In genomic region chr6:9502991-9503761, GRCh38 we compare ENCODE assay signal across 13 cellular contexts.
DNase-seq lines count a peak whose midpoint lies in the region; ATAC-seq and TF ChIP-seq lines count a peak whose summit lies in the region.
"Had no signal": no experiment of that assay in that cellular context is flagged by ENCODE, and none has a peak within 500 bp of the region (broad histone marks: within the 10 kb centered on the region; RNA-seq: fewer than 3 reads in every experiment).

No MANE protein-coding gene starts in this region.

- H3K4me3 ChIP-seq in SJCRH30 (no peak overlapping the region), skeletal muscle cell (ENCODE audit: low read depth, low read length) (no peak overlapping the region), coronary artery (no peak overlapping the region)
- H3K4me3 ChIP-seq: gastroesophageal sphincter, lower lobe of right lung, tibial nerve had no signal

- H3K36me3 Mint-ChIP-seq in H9 (ENCODE audit: insufficient read depth in 1 of 3, low read depth in 3 of 3): peaks cover 5 to 16% (median 6%) of the 10 kb centered on the region in 3 experiments; a peak in 6 of 7 replicates
- H3K36me3 Mint-ChIP-seq: brain had no signal

- H3K79me2 ChIP-seq in H9 (ENCODE audit: insufficient read depth, low read length): no peaks in the 10 kb centered on the region

- H4K5ac ChIP-seq in H9 (ENCODE audit: insufficient read length, low read depth, low read length): no peak overlapping the region

- no peaks in the 10 kb centered on the region for H3K23me2 ChIP-seq in H9 (ENCODE audit: insufficient read length, low read depth, low read length, poor library complexity, severe bottlenecking)

- no peak overlapping the region for H2BK12ac ChIP-seq in H9 (ENCODE audit: insufficient read length, low read depth, low read length)

- no peak overlapping the region for H2BK20ac ChIP-seq in H9 (ENCODE audit: low read depth, low read length, poor library complexity, severe bottlenecking)

- H3K27me3 Mint-ChIP-seq in H9 (ENCODE audit: low read depth): no peaks in the 10 kb centered on the region; the same call in 1 of the 2 replicates

- no peak overlapping the region for H3K9ac ChIP-seq in H9 (ENCODE audit: extremely low read depth, insufficient read length, low read length)

- H2BK120ac ChIP-seq in H9 (ENCODE audit: low read depth, low read length, poor library complexity, severe bottlenecking): no peak overlapping the region

- H4K91ac ChIP-seq in H9 (ENCODE audit: insufficient read length, low read depth, low read length): no peak overlapping the region

- H3K27ac Mint-ChIP-seq in H9: peak overlapping the region in 2 of 3 experiments; percentile 21 to 77; a peak in 5 of 7 replicates
- H3K27ac Mint-ChIP-seq: T-helper 2 cell treated with Interferon-gamma antibody and Interleukin-4, amounts not matched to agents 5 μg/mL and 100 μg/mL, for 36 hours had no signal

- H2AFZ ChIP-seq in H9 (ENCODE audit: low read length): no peak overlapping the region

- no peak overlapping the region for H2BK5ac ChIP-seq in H9 (ENCODE audit: insufficient read length, low read length)

- H3K4me1 ChIP-seq in H9 (ENCODE audit: insufficient read depth, low read length) (no peaks in the 10 kb centered on the region), SJCRH30 (peaks cover 10% of the 10 kb centered on the region)
- H3K4me1 ChIP-seq: gastroesophageal sphincter, lower lobe of right lung, tibial nerve had no signal

- H3K14ac ChIP-seq in H9 (ENCODE audit: insufficient read depth, low read length): no peak overlapping the region

- H3K4me1 Mint-ChIP-seq in H9: peaks cover 13% of the 10 kb centered on the region in 2 experiments

- H3K56ac ChIP-seq in H9 (ENCODE audit: insufficient read length, low read depth, low read length): no peak overlapping the region

- peaks cover 8 to 11% of the 10 kb centered on the region in 2 experiments for H3K9me3 Mint-ChIP-seq in H9

- H3K18ac ChIP-seq in H9 (ENCODE audit: insufficient read length, low read depth, low read length): no peak overlapping the region

- no peak overlapping the region for H3K4ac ChIP-seq in H9 (ENCODE audit: low read depth, low read length)

- no peak overlapping the region for H4K8ac ChIP-seq in H9 (replicated peaks; ENCODE audit: insufficient read length, low read depth, low read length)

- H2AK5ac ChIP-seq in H9 (ENCODE audit: insufficient read length, low read length): no peak overlapping the region

- no peaks in the 10 kb centered on the region for H3K36me3 ChIP-seq in SJCRH30
- H3K36me3 ChIP-seq: gastroesophageal sphincter, lower lobe of right lung, tibial nerve had no signal

- H3K23ac ChIP-seq in H9 (ENCODE audit: insufficient read length, low read depth, low read length): no peak overlapping the region

- H3K79me1 ChIP-seq in H9 (ENCODE audit: insufficient read depth, low read depth, low read length, poor library complexity, severe bottlenecking): no peaks in the 10 kb centered on the region

- DNase-seq in H9 (no peak), SJCRH30 (no peak), fibroblast of gingiva (ENCODE audit: low read depth) (peak; percentile 5), skeletal muscle cell (ENCODE audit: low read depth) (peak; percentile 60), GM20000 (ENCODE audit: low spot score) (no peak), left lobe of liver (ENCODE audit: low spot score) (no peak), coronary artery (ENCODE audit: low spot score) (no peak)
- DNase-seq: lower lobe of right lung, right cardiac atrium had no signal

- H3K9me3 ChIP-seq in H9 (ENCODE audit: control insufficient read depth, low read depth, low read length) (no peaks in the 10 kb centered on the region), SJCRH30 (replicated peaks) (no peaks in the 10 kb centered on the region)
- H3K9me3 ChIP-seq: lower lobe of right lung had no signal

- no peaks in the 10 kb centered on the region for H4K20me1 ChIP-seq in H9 (ENCODE audit: control insufficient read depth, insufficient read depth, insufficient read length)

- no peak for ATAC-seq in left lobe of liver
- ATAC-seq: gastroesophageal sphincter, lower lobe of right lung, right cardiac atrium had no signal

- no peak overlapping the region for H3K27ac ChIP-seq in H9 (ENCODE audit: insufficient read length, low read depth, low read length)
- peak overlapping the region; percentile 48 for H3K27ac ChIP-seq in SJCRH30
- no peak overlapping the region for H3K27ac ChIP-seq in coronary artery
- H3K27ac ChIP-seq: gastroesophageal sphincter, lower lobe of right lung, tibial nerve had no signal

- peak overlapping the region; percentile 67 for H3T11ph ChIP-seq in H9 (ENCODE audit: low read length)

- TF ChIP-seq CTCF in H9 (conservative IDR thresholded peaks at IDR 0.05): no peak
- no peak for TF ChIP-seq CTCF in GM20000 (IDR thresholded peaks at IDR 0.05; ENCODE audit: extremely low read depth, missing control alignments)
- TF ChIP-seq CTCF in coronary artery (IDR thresholded peaks at IDR 0.05): no peak

- H3K27me3 ChIP-seq in H9 (ENCODE audit: insufficient read depth, low read length) (no peaks in the 10 kb centered on the region), SJCRH30 (no peaks in the 10 kb centered on the region)
- H3K27me3 ChIP-seq: gastroesophageal sphincter, tibial nerve had no signal

- H2BK15ac ChIP-seq in H9 (ENCODE audit: low read depth, low read length): no peak overlapping the region

- H3K4me2 ChIP-seq in H9 (ENCODE audit: insufficient read depth, insufficient read length, low read length): no peak overlapping the region

- WGBS in H9 (ENCODE audit: extremely low coverage, insufficient read length, low lambda C conversion rate): no CpG with 5 or more reads among the region's 9 CpGs

- no peak overlapping the region for H3K4me3 Mint-ChIP-seq in H9
- H3K4me3 Mint-ChIP-seq: brain; T-helper 2 cell treated with Interferon-gamma antibody and Interleukin-4, amounts not matched to agents 5 μg/mL and 100 μg/mL, for 36 hours had no signal

Comparison
In these comparisons a context has a peak if more than half of its experiments do, and no peak if none do; other contexts are left out.
1. DNase-seq: peak in fibroblast of gingiva (single experiment) and skeletal muscle cell (single experiment); none in H9 (single experiment), SJCRH30 (0 of 2), GM20000 (single experiment), left lobe of liver (single experiment) and coronary artery (single experiment).